24 cellular contexts compared by ENCODE assay signal in the genomic region with DNA sequence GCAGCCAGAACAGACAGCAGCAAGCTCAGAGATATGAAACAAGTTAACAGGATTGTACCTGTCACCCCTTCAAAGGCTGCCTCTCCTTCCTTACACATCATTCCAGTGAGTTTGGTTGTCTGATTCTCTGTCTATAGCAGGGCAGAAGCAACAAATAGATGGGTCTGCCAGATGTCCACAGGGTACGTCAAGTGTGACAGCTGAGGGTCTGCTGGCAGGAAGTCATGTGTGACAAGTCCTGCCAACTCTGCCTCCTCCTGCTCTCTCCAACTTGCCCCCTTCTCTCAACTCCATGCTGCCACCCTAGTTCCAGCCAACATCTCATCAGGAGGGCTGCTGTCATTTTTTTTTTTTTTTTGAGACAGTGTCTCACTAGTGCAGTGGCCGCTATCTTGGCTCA.
"Had no signal": no experiment of that assay in that cellular context is flagged by ENCODE, and none has a peak within 500 bp of the region (broad histone marks: within the 10 kb centered on the region; RNA-seq: fewer than 3 reads in every experiment).

No MANE protein-coding gene starts in this region.

- H3K4me3 ChIP-seq: coronary artery, esophagus squamous epithelium, gastrocnemius medialis, left ventricle myocardium inferior, pancreas, psoas muscle, right atrium auricular region, thyroid gland, upper lobe of right lung had no signal

- H3K36me3 ChIP-seq: esophagus squamous epithelium, gastrocnemius medialis, left ventricle myocardium inferior, neutrophil, pancreas, right atrium auricular region, upper lobe of right lung had no signal

- DNase-seq: activated B cell treated with CpG ODN at 0.5 μM for 24 hours; activated CD4-positive, alpha-beta memory T cell treated with anti-CD3 and anti-CD28 coated beads for 36 hours; activated CD4-positive, alpha-beta T cell treated with anti-CD3 and anti-CD28 coated beads for 4 hours; activated naive CD4-positive, alpha-beta T cell treated with anti-CD3 and anti-CD28 coated beads for 36 hours; activated naive CD8-positive, alpha-beta T cell treated with anti-CD3 and anti-CD28 coated beads, Interleukin-2, amount 10 ng/mL, durations not matched to agents 7 days and 5 days; activated T-cell treated with anti-CD3 and anti-CD28 coated beads, Interleukin-2, amount 50 U/mL, for 48 hours; amniotic stem cell; cerebellar nuclear complex; esophagus squamous epithelium; gastrocnemius medialis; hippocampal formation; kidney glomerular epithelial cell; left ventricle myocardium inferior; midbrain; natural killer cell; pancreas; psoas muscle; stimulated activated CD4-positive, alpha-beta T cell treated with anti-CD3 and anti-CD28 coated beads, Interleukin-1b, Interleukin-23, amount 100 ng/mL, for 48 hours; substantia nigra; thyroid gland; upper lobe of right lung had no signal

- H3K9me3 ChIP-seq: esophagus squamous epithelium, gastrocnemius medialis, left ventricle myocardium inferior, neutrophil, pancreas, psoas muscle, right atrium auricular region, thyroid gland, upper lobe of right lung had no signal

- H3K27ac ChIP-seq: coronary artery, esophagus squamous epithelium, gastrocnemius medialis, left ventricle myocardium inferior, neutrophil, pancreas, psoas muscle, right atrium auricular region, thyroid gland, upper lobe of right lung had no signal

- FAIRE-seq: pancreas had no signal

- H3K27me3 ChIP-seq: pancreas, right atrium auricular region, thyroid gland, upper lobe of right lung had no signal

- H3K4me1 ChIP-seq: pancreas, psoas muscle had no signal
